In genomic region chr14:60926002-60926401, GRCh38 we compare ENCODE assay signal across 15 cellular contexts. TPM values are rescaled to one million over a fixed set of nuclear protein-coding genes. Genes with fewer than 3 reads are reported as not detected.
DNase-seq lines count a peak whose midpoint lies in the region; ATAC-seq and TF ChIP-seq lines count a peak whose summit lies in the region.
"Had no signal": no experiment of that assay in that cellular context is flagged by ENCODE, and none has a peak within 500 bp of the region (broad histone marks: within the 10 kb centered on the region; RNA-seq: fewer than 3 reads in every experiment).

No MANE protein-coding gene starts in this region.

- in situ Hi-C loops in GM23248 (cut with MboI): no loop called here

- no peak overlapping the region for H3K27ac Mint-ChIP-seq in chondrocyte (ENCODE audit: unreplicated experiment)
- H3K27ac Mint-ChIP-seq: activated T-cell treated with anti-CD3 and anti-CD28 coated beads, Interleukin-2, amount 50 U/mL, for 24 hours; naive thymus-derived CD8-positive, alpha-beta T cell had no signal

- no peaks in the 10 kb centered on the region for H3K4me1 ChIP-seq in GM23248 (ENCODE audit: insufficient read depth)

- peak; percentile 93 for ATAC-seq in GM18505 (IDR thresholded peaks at IDR 0.05; ENCODE audit: unreplicated experiment)
- peak; percentile 93 for ATAC-seq in GM19468 (IDR thresholded peaks at IDR 0.05; ENCODE audit: extremely low read depth, unreplicated experiment)
- peak; percentile 95 for ATAC-seq in HG02943 (IDR thresholded peaks at IDR 0.05; ENCODE audit: low read depth, unreplicated experiment)
- ATAC-seq: esophagus mucosa; naive thymus-derived CD8-positive, alpha-beta T cell had no signal

- no peaks in the 10 kb centered on the region for H3K9me3 ChIP-seq in GM23248 (ENCODE audit: low read depth)
- H3K9me3 ChIP-seq: BLaER1 treated with 17β-estradiol and CSF1 and Interleukin-3, amounts not matched to agents 10 nM and 100 nM had no signal

- H3K79me2 ChIP-seq in GM23248 (ENCODE audit: insufficient read depth): peaks cover 10% of the 10 kb centered on the region; the same call in 1 of the 2 replicates

- no peak overlapping the region for H3K9ac ChIP-seq in GM23248
- H3K9ac ChIP-seq: BLaER1 treated with 17β-estradiol and CSF1 and Interleukin-3, amounts not matched to agents 10 nM and 100 nM had no signal

- no peaks in the 10 kb centered on the region for H3K27me3 Mint-ChIP-seq in chondrocyte (ENCODE audit: low read depth)
- H3K27me3 Mint-ChIP-seq: activated T-cell treated with anti-CD3 and anti-CD28 coated beads, Interleukin-2, amount 50 U/mL, for 24 hours; naive thymus-derived CD8-positive, alpha-beta T cell had no signal

- no peaks in the 10 kb centered on the region for H3K27me3 ChIP-seq in GM23248 (replicated peaks; ENCODE audit: insufficient read depth)
- H3K27me3 ChIP-seq: BLaER1 treated with 17β-estradiol and CSF1 and Interleukin-3, amounts not matched to agents 10 nM and 100 nM had no signal

- peaks cover 5% of the 10 kb centered on the region for H3K9me3 Mint-ChIP-seq in chondrocyte (ENCODE audit: low read depth)
- H3K9me3 Mint-ChIP-seq: activated T-cell treated with anti-CD3 and anti-CD28 coated beads, Interleukin-2, amount 50 U/mL, for 24 hours; naive thymus-derived CD8-positive, alpha-beta T cell had no signal

- no peak for TF ChIP-seq POLR2A in GM18505 (IDR thresholded peaks at IDR 0.05; ENCODE audit: borderline replicate concordance, extremely low read depth, insufficient read depth, insufficient read length)

- no peak overlapping the region for H3K4me3 Mint-ChIP-seq in chondrocyte (ENCODE audit: unreplicated experiment)
- H3K4me3 Mint-ChIP-seq: activated T-cell treated with anti-CD3 and anti-CD28 coated beads, Interleukin-2, amount 50 U/mL, for 24 hours; naive thymus-derived CD8-positive, alpha-beta T cell had no signal

- H3K4me2 ChIP-seq in GM23248 (ENCODE audit: unreplicated experiment): no peak overlapping the region
- H3K4me2 ChIP-seq: BLaER1 treated with 17β-estradiol and CSF1 and Interleukin-3, amounts not matched to agents 10 nM and 100 nM had no signal

- DNase-seq in NCI-H2107 treated with DMSO at 0.1 percent for 48 hours (lab: John Stamatoyannopoulos, UW; ENCODE audit: unreplicated experiment) (peak; percentile 67), NCI-H69 (lab: John Stamatoyannopoulos, UW) (no peak), chondrocyte (ENCODE audit: low spot score) (no peak), GM23248 (no peak), NCI-H1930 (lab: John Stamatoyannopoulos, UW) (no peak)
- DNase-seq: activated T-cell treated with anti-CD3 and anti-CD28 coated beads, Interleukin-2, amount 50 U/mL, for 24 hours; naive thymus-derived CD8-positive, alpha-beta T cell; NCI-H1092; OCI-M1 had no signal

- 98 to 99% methylated on average over 3 of the region's 3 CpGs for WGBS in GM23248 (ENCODE audit: low coverage in 1 of 2, low lambda C conversion rate in 2 of 2, missing lambda C conversion rate in 2 of 2), 2 experiments

- H3K27ac ChIP-seq in GM23248: no peak overlapping the region
- H3K27ac ChIP-seq: BLaER1 treated with 17β-estradiol and CSF1 and Interleukin-3, amounts not matched to agents 10 nM and 100 nM; HL-60 had no signal

- H2AFZ ChIP-seq in GM23248: no peak overlapping the region

- H3K4me3 ChIP-seq in GM23248: no peak overlapping the region
- H3K4me3 ChIP-seq: BLaER1 treated with 17β-estradiol and CSF1 and Interleukin-3, amounts not matched to agents 10 nM and 100 nM had no signal

- no peaks in the 10 kb centered on the region for H3K36me3 Mint-ChIP-seq in chondrocyte (ENCODE audit: low read depth)

- no peaks in the 10 kb centered on the region for H3F3A ChIP-seq in GM23248 (ENCODE audit: insufficient read depth)

- H3K36me3 ChIP-seq in GM23248 (ENCODE audit: low read depth): no peaks in the 10 kb centered on the region

- TF ChIP-seq CTCF in chondrocyte (IDR thresholded peaks at IDR 0.05): no peak

- no peaks in the 10 kb centered on the region for H4K20me1 ChIP-seq in GM23248 (ENCODE audit: insufficient read depth)

- no peaks in the 10 kb centered on the region; the same call in 1 of the 2 replicates for H3K9me2 ChIP-seq in GM23248 (ENCODE audit: insufficient read depth)

- peaks cover 24% of the 10 kb centered on the region for H3K4me1 Mint-ChIP-seq in chondrocyte (ENCODE audit: low read depth)

RNA-seq across cellular contexts. Expression of gene TRMT5, which starts 54.9 kb away (rescaled TPM):
- 12.6 to 18.0 TPM (median 13.2 TPM) in 3 replicates for total RNA-seq in chondrocyte
- 5.4 and 8.1 TPM in 2 replicates for total RNA-seq in GM23248 (2014; rRNA removed; shearing (Covaris generic))
- polyA plus RNA-seq in GM23248 (2016; fragmentation: Nextera tagmentation; extraction: Ambion mirVana): 7.6 and 10.0 TPM in 2 replicates

RNA-seq across cellular contexts. Expression of gene SLC38A6, which starts 55.0 kb away (rescaled TPM):
- 24.7 to 45.7 TPM (median 26.0 TPM) in 3 replicates for total RNA-seq in chondrocyte
- 21.6 and 29.8 TPM in 2 replicates for total RNA-seq in GM23248 (2014; rRNA removed; shearing (Covaris generic))
- polyA plus RNA-seq in GM23248 (2016; fragmentation: Nextera tagmentation; extraction: Ambion mirVana): 20.7 and 21.5 TPM in 2 replicates
